8 cellular contexts compared by ENCODE assay signal in genomic region chr1:18875107-18875795, GRCh38. TPM values are rescaled to one million over a fixed set of nuclear protein-coding genes. Genes with fewer than 3 reads are reported as not detected.
DNase-seq lines count a peak whose midpoint lies in the region; ATAC-seq and TF ChIP-seq lines count a peak whose summit lies in the region.

No MANE protein-coding gene starts in this region.

- no peak overlapping the region for H3K27ac ChIP-seq in CD4-positive, CD25-positive, alpha-beta regulatory T cell (ENCODE audit: insufficient read depth, low read length, poor library complexity, severe bottlenecking)
- H3K27ac ChIP-seq in HL-60 (replicated peaks) (no peak overlapping the region), OCI-LY3 (ENCODE audit: low read length) (no peak overlapping the region)

- no peaks in the 10 kb centered on the region for H3K9me3 ChIP-seq in CD4-positive, CD25-positive, alpha-beta regulatory T cell (ENCODE audit: control insufficient read depth in 2 of 2, low read length in 2 of 2)
- no peaks in the 10 kb centered on the region for H3K9me3 ChIP-seq in OCI-LY3 (ENCODE audit: insufficient read depth, low read length)

- peaks cover 4% of the 10 kb centered on the region for H3K36me3 Mint-ChIP-seq in CD4-positive, CD25-positive, alpha-beta regulatory T cell
- H3K36me3 Mint-ChIP-seq in naive B cell = no peaks in the 10 kb centered on the region

- no peak overlapping the region for H3K4me3 ChIP-seq in CD4-positive, CD25-positive, alpha-beta regulatory T cell (ENCODE audit: low read depth, low read length)
- no peak overlapping the region for H3K4me3 ChIP-seq in HL-60 (replicated peaks; ENCODE audit: insufficient read depth, low read length)
- H3K4me3 ChIP-seq in OCI-LY3 (ENCODE audit: low read length) = no peak overlapping the region

- H3K4me1 Mint-ChIP-seq in CD4-positive, CD25-positive, alpha-beta regulatory T cell = no peaks in the 10 kb centered on the region
- H3K4me1 Mint-ChIP-seq in naive B cell = peaks cover 0 to 4% (median 0%) of the 10 kb centered on the region in 3 donors

- H3K79me2 ChIP-seq in OCI-LY3 (ENCODE audit: low read length) = no peaks in the 10 kb centered on the region

- peak in 1 of 2 donors; percentile 49 for ATAC-seq in CD4-positive, CD25-positive, alpha-beta regulatory T cell (ENCODE audit: low read depth in 2 of 2)
- ATAC-seq in esophagus mucosa = peak; percentile 71
- ATAC-seq in naive B cell (ENCODE audit: low read depth in 2 of 2) = no peak

- peaks cover 4% of the 10 kb centered on the region for H3K27me3 Mint-ChIP-seq in CD4-positive, CD25-positive, alpha-beta regulatory T cell
- no peaks in the 10 kb centered on the region for H3K27me3 Mint-ChIP-seq in naive B cell

- H3K4me3 Mint-ChIP-seq in CD4-positive, CD25-positive, alpha-beta regulatory T cell = no peak overlapping the region
- no peak overlapping the region for H3K4me3 Mint-ChIP-seq in naive B cell

- no peaks in the 10 kb centered on the region for H3K27me3 ChIP-seq in CD4-positive, CD25-positive, alpha-beta regulatory T cell (ENCODE audit: control insufficient read depth, insufficient read depth, low read length)
- H3K27me3 ChIP-seq in HL-60 (ENCODE audit: insufficient read depth, poor library complexity, severe bottlenecking) = no peaks in the 10 kb centered on the region
- H3K27me3 ChIP-seq in OCI-LY3 (ENCODE audit: low read depth, low read length) = no peaks in the 10 kb centered on the region

- H2AFZ ChIP-seq in OCI-LY3 (ENCODE audit: low read depth, low read length) = no peak overlapping the region

- peak; percentile 81 for TF ChIP-seq CTCF in HL-60 (IDR thresholded peaks at IDR 0.05; ENCODE audit: insufficient read depth, low read length)
- TF ChIP-seq CTCF in OCI-LY3 (IDR thresholded peaks at IDR 0.05; ENCODE audit: low read depth, low read length) = peak; percentile 55

- DNase-seq in CD4-positive, CD25-positive, alpha-beta regulatory T cell = peak; percentile 41 to 72 (median 49)
- peak; percentile 31 to 69 for DNase-seq in HL-60 (ENCODE audit: low read depth in 1 of 2, low spot score in 1 of 2)
- DNase-seq in activated T-cell treated with anti-CD3 and anti-CD28 coated beads for 24 hours (ENCODE audit: low read depth) = peak; percentile 59
- peak; percentile 25 for DNase-seq in naive B cell
- DNase-seq in stimulated activated CD8-positive, alpha-beta memory T cell treated with anti-CD3 and anti-CD28 coated beads, Interleukin-7, amount 100 ng/mL, for 1 hour (ENCODE audit: low read depth in 2 of 2) = peak; percentile 15 to 50
- DNase-seq in GOT3 (lab: John Stamatoyannopoulos, UW) = no peak

- no peaks in the 10 kb centered on the region for H3K9me3 Mint-ChIP-seq in CD4-positive, CD25-positive, alpha-beta regulatory T cell
- H3K9me3 Mint-ChIP-seq in naive B cell = no peaks in the 10 kb centered on the region

- H3K36me3 ChIP-seq in CD4-positive, CD25-positive, alpha-beta regulatory T cell (ENCODE audit: control insufficient read depth, insufficient read depth, low read length) = no peaks in the 10 kb centered on the region
- H3K36me3 ChIP-seq in OCI-LY3 (replicated peaks; ENCODE audit: low read depth, low read length) = no peaks in the 10 kb centered on the region

- no peaks in the 10 kb centered on the region for H3K4me1 ChIP-seq in CD4-positive, CD25-positive, alpha-beta regulatory T cell (ENCODE audit: control insufficient read depth, insufficient read depth, low read length, poor library complexity, severe bottlenecking)
- H3K4me1 ChIP-seq in OCI-LY3 (ENCODE audit: low read length) = no peaks in the 10 kb centered on the region

- H4K20me1 ChIP-seq in OCI-LY3 (ENCODE audit: insufficient read depth, low read length) = no peaks in the 10 kb centered on the region

- H3K9ac ChIP-seq in OCI-LY3 (ENCODE audit: low read length) = no peak overlapping the region

- H3K27ac Mint-ChIP-seq in CD4-positive, CD25-positive, alpha-beta regulatory T cell = no peak overlapping the region
- peak overlapping the region in 1 of 6 donors; percentile 43 for H3K27ac Mint-ChIP-seq in naive B cell

- no peak overlapping the region for H3K4me2 ChIP-seq in OCI-LY3 (ENCODE audit: low read length)

RNA-seq across cellular contexts. Expression of gene TAS1R2, which starts 15.8 kb away (rescaled TPM):
- not detected for total RNA-seq in CD4-positive, CD25-positive, alpha-beta regulatory T cell
- polyA plus RNA-seq in CD4-positive, CD25-positive, alpha-beta regulatory T cell = not detected
- total RNA-seq in esophagus mucosa = not detected
- not detected for polyA plus RNA-seq in naive B cell (ENCODE audit: low read depth in 6 of 6)

RNA-seq across cellular contexts. Expression of gene ALDH4A1, which starts 27.1 kb away (rescaled TPM):
- total RNA-seq in CD4-positive, CD25-positive, alpha-beta regulatory T cell = 1.4 TPM
- polyA plus RNA-seq in CD4-positive, CD25-positive, alpha-beta regulatory T cell = 1 to 10 TPM; 1.0 to 2.0 (median 1.5) TPM
- 54.8 TPM for total RNA-seq in esophagus mucosa
- polyA plus RNA-seq in naive B cell (ENCODE audit: low read depth in 6 of 6) = 1 to 10 TPM in 4 of 6 donors, under 1 TPM in 2; 0.96 to 6.7 (median 1.1) TPM

Comparison
In these comparisons a context has a peak if more than half of its experiments do, and no peak if none do; other contexts are left out.
1. RNA of gene ALDH4A1, which starts 27.1 kb away (total RNA-seq): 54.8 TPM in esophagus mucosa (single experiment); 1.4 TPM in CD4-positive, CD25-positive, alpha-beta regulatory T cell (single experiment); every median in the first group is over 10 times any median in the second.